23 cellular contexts compared by ENCODE assay signal in the genomic region with DNA sequence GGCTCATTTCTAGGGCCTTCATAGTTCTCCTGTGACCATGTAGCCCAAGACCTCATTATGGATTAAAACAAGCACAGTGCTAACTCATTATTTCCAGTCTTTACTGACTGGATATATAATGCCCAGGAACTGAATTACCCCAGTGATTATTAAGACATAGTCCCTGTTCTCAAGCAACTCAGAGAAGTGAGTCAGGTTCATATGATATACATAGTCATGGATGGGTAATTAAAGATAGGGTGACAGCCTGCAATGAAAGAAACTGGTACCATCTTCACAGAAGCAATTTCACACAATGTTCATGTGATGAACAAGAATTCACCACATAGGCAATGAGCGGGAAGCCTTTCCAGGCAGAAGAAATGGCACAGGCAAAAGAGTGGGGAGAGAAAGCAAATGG. TPM values are rescaled to one million over a fixed set of nuclear protein-coding genes. Genes with fewer than 3 reads are reported as not detected.
DNase-seq lines count a peak whose midpoint lies in the region; ATAC-seq lines count a peak whose summit lies in the region.
"Had no signal": no experiment of that assay in that cellular context is flagged by ENCODE, and none has a peak within 500 bp of the region (broad histone marks: within the 10 kb centered on the region; RNA-seq: fewer than 3 reads in every experiment).

No MANE protein-coding gene starts in this region.

- DNase-seq in T-helper 1 cell (no peak), NK-92 (lab: John Stamatoyannopoulos, UW; ENCODE audit: unreplicated experiment) (no peak)
- DNase-seq in CD8-positive, alpha-beta memory T cell: no peak
- DNase-seq in naive thymus-derived CD8-positive, alpha-beta T cell: no peak
- DNase-seq: amygdala, BE2C, caudate nucleus, DMS79 treated with DMSO at 0.1 percent for 48 hours, GM23248, left ventricle myocardium superior, NCI-H1436, NCI-H2171 treated with DMSO at 0.1 percent for 48 hours, Peyer's patch, psoas muscle, SK-N-SH had no signal

- CTCF ChIA-PET in CD8-positive, alpha-beta memory T cell (lab: Charles Lee): interaction anchor here (3.7 kb wide), 1 partner anchor 82 kb away, joined by 30 read pairs; no protein-coding TSS in a partner anchor

- no peak overlapping the region for H3K27ac Mint-ChIP-seq in T-helper 1 cell treated with Interleukin-12 subunit alpha and Interleukin-12 subunit beta and Interleukin-4 antibody, amounts not matched to agents 30 μg/mL and 1 μg/mL, for 36 hours
- H3K27ac Mint-ChIP-seq in CD8-positive, alpha-beta memory T cell: peak overlapping the region in 6 of 8 donors; percentile 32 to 76 (median 50)
- peak overlapping the region; percentile 18 for H3K27ac Mint-ChIP-seq in activated T-helper 17 cell treated with anti-CD3 and anti-CD28 coated beads, Interleukin-2, amount 50 U/mL, for 72 hours
- peak overlapping the region in 4 of 10 donors; percentile 5 to 87 (median 44) for H3K27ac Mint-ChIP-seq in naive thymus-derived CD8-positive, alpha-beta T cell

- POLR2A ChIA-PET in CD8-positive, alpha-beta memory T cell (lab: Charles Lee): no interaction called here
- POLR2A ChIA-PET in naive thymus-derived CD8-positive, alpha-beta T cell (lab: Charles Lee): interaction anchor here (1.6 kb wide), 1 partner anchor 9 kb away, joined by 3 read pairs; no protein-coding TSS in a partner anchor

- no peak for ATAC-seq in activated T-helper 17 cell treated with anti-CD3 and anti-CD28 coated beads, Interleukin-2, amount 50 U/mL, for 72 hours (replicated peaks)
- ATAC-seq in naive thymus-derived CD8-positive, alpha-beta T cell: no peak
- ATAC-seq in GM21447 (IDR thresholded peaks at IDR 0.05; ENCODE audit: unreplicated experiment) (no peak), HG02970 (IDR thresholded peaks at IDR 0.05; ENCODE audit: low FRiP score, unreplicated experiment) (no peak)
- ATAC-seq: esophagus mucosa, left ventricle myocardium superior, psoas muscle had no signal

- no peak overlapping the region for H3K4me3 ChIP-seq in CD8-positive, alpha-beta memory T cell (ENCODE audit: low read length)
- H3K4me3 ChIP-seq: GM23248, Peyer's patch, psoas muscle, smooth muscle cell, thoracic aorta had no signal

- no peaks in the 10 kb centered on the region for H3K9me3 Mint-ChIP-seq in T-helper 1 cell treated with Interleukin-12 subunit alpha and Interleukin-12 subunit beta and Interleukin-4 antibody, amounts not matched to agents 30 μg/mL and 1 μg/mL, for 36 hours
- H3K9me3 Mint-ChIP-seq in CD8-positive, alpha-beta memory T cell: no peaks in the 10 kb centered on the region
- no peaks in the 10 kb centered on the region for H3K9me3 Mint-ChIP-seq in activated T-helper 17 cell treated with anti-CD3 and anti-CD28 coated beads, Interleukin-2, amount 50 U/mL, for 72 hours
- no peaks in the 10 kb centered on the region for H3K9me3 Mint-ChIP-seq in naive thymus-derived CD8-positive, alpha-beta T cell

- peaks cover 37% of the 10 kb centered on the region for H3K36me3 ChIP-seq in CD8-positive, alpha-beta memory T cell (ENCODE audit: insufficient read depth, low read length)

- H3K9me3 ChIP-seq in CD8-positive, alpha-beta memory T cell (ENCODE audit: low read length): no peaks in the 10 kb centered on the region
- H3K9me3 ChIP-seq: BE2C, Peyer's patch, psoas muscle, SK-N-SH, thoracic aorta had no signal

- peaks cover 45% of the 10 kb centered on the region for H3K36me3 Mint-ChIP-seq in T-helper 1 cell treated with Interleukin-12 subunit alpha and Interleukin-12 subunit beta and Interleukin-4 antibody, amounts not matched to agents 30 μg/mL and 1 μg/mL, for 36 hours (ENCODE audit: low read depth)
- H3K36me3 Mint-ChIP-seq in CD8-positive, alpha-beta memory T cell: peaks cover 6 to 75% (median 8%) of the 10 kb centered on the region in 3 donors
- peaks cover 74% of the 10 kb centered on the region for H3K36me3 Mint-ChIP-seq in activated T-helper 17 cell treated with anti-CD3 and anti-CD28 coated beads, Interleukin-2, amount 50 U/mL, for 72 hours (ENCODE audit: low read depth)
- peaks cover 4 to 64% (median 19%) of the 10 kb centered on the region in 3 donors for H3K36me3 Mint-ChIP-seq in naive thymus-derived CD8-positive, alpha-beta T cell

- no peaks in the 10 kb centered on the region for H3K27me3 Mint-ChIP-seq in T-helper 1 cell treated with Interleukin-12 subunit alpha and Interleukin-12 subunit beta and Interleukin-4 antibody, amounts not matched to agents 30 μg/mL and 1 μg/mL, for 36 hours (ENCODE audit: low read depth)
- no peaks in the 10 kb centered on the region for H3K27me3 Mint-ChIP-seq in CD8-positive, alpha-beta memory T cell
- no peaks in the 10 kb centered on the region for H3K27me3 Mint-ChIP-seq in activated T-helper 17 cell treated with anti-CD3 and anti-CD28 coated beads, Interleukin-2, amount 50 U/mL, for 72 hours
- H3K27me3 Mint-ChIP-seq in naive thymus-derived CD8-positive, alpha-beta T cell: no peaks in the 10 kb centered on the region

- H3K4me1 ChIP-seq in CD8-positive, alpha-beta memory T cell (ENCODE audit: insufficient read depth, low read length): peaks cover 42% of the 10 kb centered on the region
- H3K4me1 ChIP-seq: BE2C had no signal

- H3K4me1 Mint-ChIP-seq in T-helper 1 cell treated with Interleukin-12 subunit alpha and Interleukin-12 subunit beta and Interleukin-4 antibody, amounts not matched to agents 30 μg/mL and 1 μg/mL, for 36 hours (ENCODE audit: low read depth): peaks cover 33% of the 10 kb centered on the region
- H3K4me1 Mint-ChIP-seq in CD8-positive, alpha-beta memory T cell: peaks cover 36 to 60% (median 55%) of the 10 kb centered on the region in 3 donors
- peaks cover 19% of the 10 kb centered on the region for H3K4me1 Mint-ChIP-seq in activated T-helper 17 cell treated with anti-CD3 and anti-CD28 coated beads, Interleukin-2, amount 50 U/mL, for 72 hours
- H3K4me1 Mint-ChIP-seq in naive thymus-derived CD8-positive, alpha-beta T cell: peaks cover 11 to 58% (median 50%) of the 10 kb centered on the region in 4 donors

- no peak overlapping the region for H3K27ac ChIP-seq in CD8-positive, alpha-beta memory T cell (ENCODE audit: low read depth, low read length)
- H3K27ac ChIP-seq: 22Rv1, GM23248, Peyer's patch, psoas muscle, thoracic aorta had no signal

- H3K27me3 ChIP-seq in CD8-positive, alpha-beta memory T cell (ENCODE audit: insufficient read depth, low read length, poor library complexity, severe bottlenecking): no peaks in the 10 kb centered on the region
- H3K27me3 ChIP-seq: BE2C, Peyer's patch had no signal

- H3K4me3 Mint-ChIP-seq in T-helper 1 cell treated with Interleukin-12 subunit alpha and Interleukin-12 subunit beta and Interleukin-4 antibody, amounts not matched to agents 30 μg/mL and 1 μg/mL, for 36 hours: peak overlapping the region; percentile 52
- peak overlapping the region in 5 of 7 donors; percentile 8 to 77 (median 37) for H3K4me3 Mint-ChIP-seq in CD8-positive, alpha-beta memory T cell
- peak overlapping the region; percentile 19 for H3K4me3 Mint-ChIP-seq in activated T-helper 17 cell treated with anti-CD3 and anti-CD28 coated beads, Interleukin-2, amount 50 U/mL, for 72 hours
- H3K4me3 Mint-ChIP-seq in naive thymus-derived CD8-positive, alpha-beta T cell: peak overlapping the region in 8 of 10 donors; percentile 17 to 91 (median 60)

RNA-seq across cellular contexts. Expression of a gene that starts 3.5 kb away (rescaled TPM):
- 10 to 100 TPM; 67.7 to 69.2 TPM for total RNA-seq in CD8-positive, alpha-beta memory T cell
- 61.6 TPM for polyA plus RNA-seq in CD8-positive, alpha-beta memory T cell
- 10 to 100 TPM; 34.4 to 51.2 TPM for total RNA-seq in activated T-helper 17 cell treated with anti-CD3 and anti-CD28 coated beads, Interleukin-2, amount 50 U/mL, for 72 hours
- 10 to 100 TPM; 79.8 to 80.4 TPM for total RNA-seq in naive thymus-derived CD8-positive, alpha-beta T cell
- 10 to 100 TPM; 37.5 to 71.3 (median 44.2) TPM for polyA plus RNA-seq in naive thymus-derived CD8-positive, alpha-beta T cell
